Comparison of ENCODE assay signal across 8 cellular contexts in the genomic region with DNA sequence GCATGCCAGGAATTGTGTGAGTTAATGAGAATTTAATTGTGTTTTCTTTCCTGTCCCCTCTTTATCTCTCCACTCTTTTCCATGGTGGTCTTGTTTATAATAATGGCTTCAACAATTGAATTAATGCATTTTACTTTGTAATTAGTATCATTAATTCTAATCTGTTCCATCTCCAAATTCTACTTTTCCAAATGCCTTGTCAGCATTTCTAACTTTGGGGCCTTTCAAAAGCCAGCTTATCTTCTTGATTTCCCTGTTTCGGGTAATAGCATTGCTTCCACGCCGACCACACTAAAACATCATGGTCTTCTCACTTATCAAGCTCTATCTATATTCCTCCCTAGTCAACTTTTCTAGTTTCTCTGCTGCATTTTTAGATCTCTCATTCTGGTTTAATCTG.
"Had no signal": no experiment of that assay in that cellular context is flagged by ENCODE, and none has a peak within 500 bp of the region (broad histone marks: within the 10 kb centered on the region; RNA-seq: fewer than 3 reads in every experiment).

No MANE protein-coding gene starts in this region.

- DNase-seq: GDM1, GF-D8 had no signal

- ATAC-seq: GM12878 had no signal

- H3K4me3 ChIP-seq: GM12878 had no signal

- FAIRE-seq: G401.6, GM12878, GM12891, GM12892, GM18507, GM19239 had no signal
